Comparison of ENCODE assay signal across 17 cellular contexts in the genomic region with DNA sequence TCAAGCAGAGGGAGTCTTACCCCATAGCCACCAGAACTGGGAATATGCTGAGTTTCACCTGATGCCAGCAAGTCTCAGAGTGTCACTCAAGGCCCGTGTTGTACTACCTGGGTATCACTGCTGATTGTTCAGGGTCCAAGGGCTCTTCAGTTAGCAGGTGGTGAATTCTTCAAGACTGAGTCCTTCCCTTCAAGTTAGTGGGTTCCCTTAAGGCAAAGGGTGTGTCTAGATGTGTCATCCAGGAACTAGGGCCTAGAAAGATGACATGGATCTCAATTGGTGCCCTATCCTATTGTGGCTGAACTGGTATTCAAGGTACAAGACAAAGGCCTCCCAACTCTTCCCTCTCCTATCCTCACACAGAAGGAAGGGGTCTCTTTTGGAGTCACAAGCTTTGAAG.
A peak's percentile ranks its signal among the peaks of the same experiment; 100 is the strongest.
DNase-seq lines count a peak whose midpoint lies in the region; ATAC-seq, FAIRE-seq and TF ChIP-seq lines count a peak whose summit lies in the region.
"Had no signal": no experiment of that assay in that cellular context is flagged by ENCODE, and none has a peak within 500 bp of the region (broad histone marks: within the 10 kb centered on the region; RNA-seq: fewer than 3 reads in every experiment).

No MANE protein-coding gene starts in this region.

- H4K20me1 ChIP-seq in IMR-90 (ENCODE audit: insufficient read depth, low read length) (no peaks in the 10 kb centered on the region), astrocyte (ENCODE audit: insufficient read depth, low read length) (no peaks in the 10 kb centered on the region)

- TF ChIP-seq CTCF in IMR-90 (conservative IDR thresholded peaks at IDR 0.05; ENCODE audit: low read depth, low read length) (no peak), astrocyte (IDR thresholded peaks at IDR 0.05; ENCODE audit: insufficient read depth, low read depth, low read length) (no peak), foreskin keratinocyte (conservative IDR thresholded peaks at IDR 0.05) (no peak), mucosa of descending colon (IDR thresholded peaks at IDR 0.05) (no peak)

- H3K4ac ChIP-seq in IMR-90 (ENCODE audit: low read depth, low read length) = no peak overlapping the region

- dilution Hi-C loops in IMR-90 (cut with HindIII; ENCODE audit: low sequenced_read_pairs, unreplicated experiment) = no loop called here

- no peak for DNase-seq in IMR-90
- DNase-seq in astrocyte (ENCODE audit: low read depth) = no peak
- peak; percentile 20 to 68 for DNase-seq in foreskin keratinocyte
- DNase-seq in mucosa of descending colon = no peak
- DNase-seq in stimulated activated naive CD8-positive, alpha-beta T cell treated with anti-CD3 and anti-CD28 coated beads, Interleukin-15, amount 100 ng/mL, for 72 hours = no peak
- DNase-seq: ACHN; C1 segment of cervical spinal cord; Calu3; CD4-positive, alpha-beta T cell; DMS 273 treated with DMSO at 0.1 percent for 48 hours; H9 had no signal

- no peak overlapping the region for H2AK5ac ChIP-seq in IMR-90 (ENCODE audit: low read depth, low read length)

- no peak overlapping the region for H3K56ac ChIP-seq in IMR-90 (ENCODE audit: extremely low read depth, insufficient read depth, low read length)

- TF ChIP-seq POLR2A in IMR-90 (IDR thresholded peaks at IDR 0.05; ENCODE audit: low read depth, low read length) = no peak

- in situ Hi-C loops in IMR-90 (cut with MboI; ENCODE audit: low sequenced_read_pairs) = no loop called here

- H3K18ac ChIP-seq in IMR-90 (ENCODE audit: low read depth, low read length) = no peak overlapping the region

- no peaks in the 10 kb centered on the region; the same call in 1 of the 2 replicates for H3K27me3 ChIP-seq in IMR-90 (ENCODE audit: control insufficient read depth, insufficient read depth, low read length)
- no peaks in the 10 kb centered on the region for H3K27me3 ChIP-seq in astrocyte (ENCODE audit: insufficient read depth, low read length)
- H3K27me3 ChIP-seq in foreskin keratinocyte = no peaks in the 10 kb centered on the region

- ATAC-seq in IMR-90 (ENCODE audit: low read depth) = no peak
- peak; percentile 71 for ATAC-seq in foreskin keratinocyte
- ATAC-seq in mucosa of descending colon = peak; percentile 23
- no peak for ATAC-seq in HG02884 (IDR thresholded peaks at IDR 0.05; ENCODE audit: unreplicated experiment)
- ATAC-seq in stimulated activated naive CD8-positive, alpha-beta T cell treated with anti-CD3 and anti-CD28 coated beads, Interleukin-15, amount 100 ng/mL, for 72 hours = no peak
- ATAC-seq in HG03439 (IDR thresholded peaks at IDR 0.05; ENCODE audit: unreplicated experiment) = no peak
- ATAC-seq: GM23338, HepG2 had no signal

- H4K91ac ChIP-seq in IMR-90 (ENCODE audit: insufficient read depth, low read depth, low read length) = no peak overlapping the region

- H3K4me1 Mint-ChIP-seq in astrocyte (ENCODE audit: low read depth, unreplicated experiment) = no peaks in the 10 kb centered on the region
- no peaks in the 10 kb centered on the region for H3K4me1 Mint-ChIP-seq in stimulated activated naive CD8-positive, alpha-beta T cell treated with anti-CD3 and anti-CD28 coated beads, Interleukin-15, amount 100 ng/mL, for 72 hours
- H3K4me1 Mint-ChIP-seq: B cell, GM23338, H9 had no signal

- H2BK5ac ChIP-seq in IMR-90 (ENCODE audit: low read depth, low read length, poor library complexity, severe bottlenecking) = no peak overlapping the region

- peak overlapping the region; percentile 50 for H2AK9ac ChIP-seq in IMR-90 (replicated peaks; ENCODE audit: low read depth, low read length, poor library complexity)

- H3K79me1 ChIP-seq in IMR-90 (ENCODE audit: low read depth in 1 of 2, low read length in 2 of 2) = no peaks in the 10 kb centered on the region

- FAIRE-seq in astrocyte (lab: Jason Lieb, UNC) = peak; percentile 43
- FAIRE-seq: HepG2, HTR-8/SVneo had no signal

- no peaks in the 10 kb centered on the region for H3K36me3 Mint-ChIP-seq in astrocyte (ENCODE audit: low read depth, unreplicated experiment)

- TF ChIP-seq RAD21 in IMR-90 (IDR thresholded peaks at IDR 0.05; ENCODE audit: low read length) = no peak

- no TSS peak for BruUV-seq in IMR-90 (replicated peaks; lab: Mats Ljungman, UMichigan)

- H3K4me2 ChIP-seq in IMR-90 (ENCODE audit: low read depth, low read length) = no peak overlapping the region
- no peak overlapping the region for H3K4me2 ChIP-seq in astrocyte (ENCODE audit: low read length)
- H3K4me2 ChIP-seq: GM23338 had no signal

- no peaks in the 10 kb centered on the region for H3K9me1 ChIP-seq in IMR-90 (ENCODE audit: insufficient read depth, low read length)

- CTCF ChIA-PET in IMR-90 (lab: Yijun Ruan, JAX) = no interaction called here

- no peak overlapping the region for H2BK20ac ChIP-seq in IMR-90 (ENCODE audit: low read depth, low read length)

- no peak overlapping the region for H3K4me3 ChIP-seq in IMR-90 (ENCODE audit: insufficient read depth, low read depth, low read length)
- H3K4me3 ChIP-seq in astrocyte (ENCODE audit: insufficient read depth, low read depth, low read length) = no peak overlapping the region
- H3K4me3 ChIP-seq in mucosa of descending colon = no peak overlapping the region
- H3K4me3 ChIP-seq: GM23338 had no signal

- intact Hi-C loops in IMR-90 (cut with micrococcal nuclease) (no loop called here), mucosa of descending colon (cut with DNase I, micrococcal nuclease) (no loop called here)

- H3K27me3 Mint-ChIP-seq in astrocyte (ENCODE audit: low read depth, unreplicated experiment) = no peaks in the 10 kb centered on the region
- no peaks in the 10 kb centered on the region for H3K27me3 Mint-ChIP-seq in stimulated activated naive CD8-positive, alpha-beta T cell treated with anti-CD3 and anti-CD28 coated beads, Interleukin-15, amount 100 ng/mL, for 72 hours
- H3K27me3 Mint-ChIP-seq: B cell; CD4-positive, alpha-beta T cell had no signal

- H3K4me1 ChIP-seq in IMR-90 (ENCODE audit: control insufficient read depth, insufficient read depth, low read length) (no peaks in the 10 kb centered on the region), astrocyte (ENCODE audit: insufficient read depth, low read length) (no peaks in the 10 kb centered on the region), foreskin keratinocyte (no peaks in the 10 kb centered on the region), mucosa of descending colon (ENCODE audit: low read depth) (no peaks in the 10 kb centered on the region)

- H2BK15ac ChIP-seq in IMR-90 (ENCODE audit: low read depth, low read length) = no peak overlapping the region

- no peak overlapping the region for H2BK120ac ChIP-seq in IMR-90 (ENCODE audit: low read depth, low read length)

- no peak overlapping the region for H3K27ac ChIP-seq in IMR-90 (ENCODE audit: insufficient read depth, low read length)
- H3K27ac ChIP-seq in astrocyte (ENCODE audit: low read depth, low read length) = no peak overlapping the region
- peak overlapping the region; percentile 28 for H3K27ac ChIP-seq in foreskin keratinocyte

- no peak overlapping the region for H3K23ac ChIP-seq in IMR-90 (ENCODE audit: low read depth, low read length)

- POLR2A ChIA-PET in IMR-90 (lab: Charles Lee; ENCODE audit: unreplicated experiment) = no interaction called here

- H3K27ac Mint-ChIP-seq in astrocyte (ENCODE audit: unreplicated experiment) = no peak overlapping the region
- no peak overlapping the region for H3K27ac Mint-ChIP-seq in stimulated activated naive CD8-positive, alpha-beta T cell treated with anti-CD3 and anti-CD28 coated beads, Interleukin-15, amount 100 ng/mL, for 72 hours
- H3K27ac Mint-ChIP-seq: B cell; CD4-positive, alpha-beta T cell; GM23338; H9 had no signal

- no peaks in the 10 kb centered on the region for H3K9me3 ChIP-seq in IMR-90 (ENCODE audit: control insufficient read depth, insufficient read depth, low read length)
- no peaks in the 10 kb centered on the region for H3K9me3 ChIP-seq in astrocyte (ENCODE audit: insufficient read depth, low read depth, low read length)
- no peaks in the 10 kb centered on the region for H3K9me3 ChIP-seq in mucosa of descending colon

- no peaks in the 10 kb centered on the region for H3K79me2 ChIP-seq in astrocyte (ENCODE audit: insufficient read depth, low read length)

- peak overlapping the region; percentile 7 for H2AFZ ChIP-seq in IMR-90 (replicated peaks; ENCODE audit: low read length, poor library complexity)
- H2AFZ ChIP-seq in astrocyte (ENCODE audit: low read depth, low read length) = no peak overlapping the region
- H2AFZ ChIP-seq: GM23338 had no signal

- H3K36me3 ChIP-seq in IMR-90 (ENCODE audit: control insufficient read depth, insufficient read depth, low read length) = no peaks in the 10 kb centered on the region
- H3K36me3 ChIP-seq in astrocyte (ENCODE audit: insufficient read depth, low read length) = no peaks in the 10 kb centered on the region
- H3K36me3 ChIP-seq in mucosa of descending colon (ENCODE audit: low read depth) = no peaks in the 10 kb centered on the region

- H3K9ac ChIP-seq in IMR-90 (ENCODE audit: low read depth, low read length) = no peak overlapping the region
- no peak overlapping the region for H3K9ac ChIP-seq in astrocyte (ENCODE audit: low read length)

- H4K8ac ChIP-seq in IMR-90 (ENCODE audit: low read depth in 2 of 2, low read length in 2 of 2) = no peak overlapping the region

- no peak overlapping the region for H3K4me3 Mint-ChIP-seq in astrocyte (ENCODE audit: unreplicated experiment)
- no peak overlapping the region for H3K4me3 Mint-ChIP-seq in stimulated activated naive CD8-positive, alpha-beta T cell treated with anti-CD3 and anti-CD28 coated beads, Interleukin-15, amount 100 ng/mL, for 72 hours
- H3K4me3 Mint-ChIP-seq: B cell; CD4-positive, alpha-beta T cell; GM23338; H9 had no signal

- no CpG with 5 or more reads among the region's 1 CpG for WGBS in IMR-90 (ENCODE audit: extremely low coverage in 2 of 2, insufficient read length in 1 of 2), 2 experiments

- H4K5ac ChIP-seq in IMR-90 (ENCODE audit: low read depth, low read length) = no peak overlapping the region

- no peak overlapping the region for H3K14ac ChIP-seq in IMR-90 (replicated peaks; ENCODE audit: low read depth, low read length)

- H3K9me3 Mint-ChIP-seq in astrocyte (ENCODE audit: unreplicated experiment) = peaks cover 1% of the 10 kb centered on the region
- peaks cover 6 to 9% of the 10 kb centered on the region in 2 donors for H3K9me3 Mint-ChIP-seq in stimulated activated naive CD8-positive, alpha-beta T cell treated with anti-CD3 and anti-CD28 coated beads, Interleukin-15, amount 100 ng/mL, for 72 hours
- H3K9me3 Mint-ChIP-seq: CD4-positive, alpha-beta T cell; GM23338 had no signal

TF ChIP-seq in IMR-90, 13 proteins besides CTCF, POLR2A, EP300 and RAD21 (continues in another document):
- TF ChIP-seq MAZ (IDR thresholded peaks at IDR 0.05; ENCODE audit: borderline replicate concordance, low read depth, low read length) (no peak), USF2 (IDR thresholded peaks at IDR 0.05; ENCODE audit: low read depth, low read length) (no peak), FOS (IDR thresholded peaks at IDR 0.05; ENCODE audit: low read depth, low read length) (no peak)

Comparison
In these comparisons a context has a peak if more than half of its experiments do, and no peak if none do; other contexts are left out.
1. ATAC-seq: peak in foreskin keratinocyte (single experiment) and mucosa of descending colon (single experiment); none in IMR-90 (single experiment), HG02884 (single experiment), stimulated activated naive CD8-positive, alpha-beta T cell treated with anti-CD3 and anti-CD28 coated beads, Interleukin-15, amount 100 ng/mL, for 72 hours (single experiment) and HG03439 (single experiment).
2. DNase-seq: peak in foreskin keratinocyte (2 of 2); none in IMR-90 (single experiment), astrocyte (single experiment), mucosa of descending colon (0 of 3) and stimulated activated naive CD8-positive, alpha-beta T cell treated with anti-CD3 and anti-CD28 coated beads, Interleukin-15, amount 100 ng/mL, for 72 hours (0 of 2).